ENCODE assay signal across 14 cellular contexts in the genomic region with DNA sequence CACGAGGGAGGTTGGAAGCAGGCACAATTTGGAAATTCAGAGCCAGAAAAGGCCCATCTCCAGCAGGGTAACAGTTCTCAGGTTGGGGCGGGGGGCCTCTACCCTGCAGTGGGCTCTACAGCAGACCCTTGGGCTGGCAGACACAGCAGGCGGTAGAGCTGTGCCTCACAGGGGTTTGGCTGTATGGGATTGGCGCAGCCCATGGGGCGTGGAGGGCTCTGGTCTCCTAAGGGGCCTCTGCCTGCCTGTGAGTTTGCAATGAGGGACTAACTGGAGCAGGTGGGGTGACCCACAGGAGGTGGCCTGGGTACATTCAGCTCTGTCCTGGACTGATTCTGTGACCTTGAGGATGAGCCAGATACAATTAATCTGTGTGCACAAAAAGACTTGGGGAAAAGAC.
DNase-seq lines count a peak whose midpoint lies in the region; ATAC-seq and TF ChIP-seq lines count a peak whose summit lies in the region.
"Had no signal": no experiment of that assay in that cellular context is flagged by ENCODE, and none has a peak within 500 bp of the region (broad histone marks: within the 10 kb centered on the region; RNA-seq: fewer than 3 reads in every experiment).

No MANE protein-coding gene starts in this region.

- H3K27me3 Mint-ChIP-seq in endothelial cell (ENCODE audit: unreplicated experiment): peaks cover 6% of the 10 kb centered on the region
- H3K27me3 Mint-ChIP-seq in progenitor cell of endocrine pancreas: no peaks in the 10 kb centered on the region
- peaks cover 17% of the 10 kb centered on the region for H3K27me3 Mint-ChIP-seq in HFFc6 (ENCODE audit: insufficient read depth)
- H3K27me3 Mint-ChIP-seq in naive thymus-derived CD4-positive, alpha-beta T cell: peaks cover 7 to 21% (median 8%) of the 10 kb centered on the region in 5 donors

- H3K27me3 ChIP-seq in naive thymus-derived CD4-positive, alpha-beta T cell (ENCODE audit: control insufficient read depth in 2 of 2, insufficient read depth in 2 of 2, low read length in 2 of 2): peaks cover 0 to 7% of the 10 kb centered on the region in 2 donors

- H3K36me3 Mint-ChIP-seq in endothelial cell (ENCODE audit: low read depth, unreplicated experiment) (peaks cover 11% of the 10 kb centered on the region), progenitor cell of endocrine pancreas (ENCODE audit: insufficient read depth) (peaks cover 3% of the 10 kb centered on the region), HFFc6 (ENCODE audit: low read depth) (peaks cover 7% of the 10 kb centered on the region)
- H3K36me3 Mint-ChIP-seq in naive thymus-derived CD4-positive, alpha-beta T cell: peaks cover 0 to 5% (median 0%) of the 10 kb centered on the region in 5 donors
- H3K36me3 Mint-ChIP-seq: CD8-positive, alpha-beta T cell had no signal

- H3K9me3 ChIP-seq in HEK293 (ENCODE audit: control insufficient read depth, insufficient read depth, low read depth, low read length): no peaks in the 10 kb centered on the region
- H3K9me3 ChIP-seq in naive thymus-derived CD4-positive, alpha-beta T cell (ENCODE audit: control insufficient read depth in 2 of 3, low read length in 3 of 3): no peaks in the 10 kb centered on the region
- H3K9me3 ChIP-seq: Caco-2 had no signal

- no peak overlapping the region for H3K27ac ChIP-seq in HEK293 (ENCODE audit: extremely low read depth, low read depth, low read length)
- H3K27ac ChIP-seq in naive thymus-derived CD4-positive, alpha-beta T cell (ENCODE audit: low read depth, low read length): no peak overlapping the region

- ATAC-seq in naive thymus-derived CD4-positive, alpha-beta T cell: no peak
- ATAC-seq: CD8-positive, alpha-beta T cell had no signal

- intact Hi-C loops in naive thymus-derived CD4-positive, alpha-beta T cell (cut with micrococcal nuclease): no loop called here

- no peak overlapping the region for H3K4me3 ChIP-seq in HEK293 (ENCODE audit: low read depth, low read length)
- no peak overlapping the region for H3K4me3 ChIP-seq in naive thymus-derived CD4-positive, alpha-beta T cell (ENCODE audit: low read length)

- H3K4me3 Mint-ChIP-seq in endothelial cell (ENCODE audit: unreplicated experiment) (peak overlapping the region; percentile 21), progenitor cell of endocrine pancreas (ENCODE audit: low read depth) (no peak overlapping the region), HFFc6 (no peak overlapping the region)
- H3K4me3 Mint-ChIP-seq in naive thymus-derived CD4-positive, alpha-beta T cell: no peak overlapping the region
- H3K4me3 Mint-ChIP-seq: CD4-positive, CD25-positive, alpha-beta regulatory T cell; CD8-positive, alpha-beta T cell had no signal

- POLR2A ChIA-PET in HEK293 (lab: Yijun Ruan, JAX): no interaction called here
- POLR2A ChIA-PET in naive thymus-derived CD4-positive, alpha-beta T cell (lab: Charles Lee): no interaction called here

- no peak for DNase-seq in endothelial cell (ENCODE audit: low spot score)
- no peak for DNase-seq in progenitor cell of endocrine pancreas (ENCODE audit: low spot score, unreplicated experiment)
- no peak for DNase-seq in HFFc6
- DNase-seq in NCI-H1105 (lab: John Stamatoyannopoulos, UW): no peak
- DNase-seq in naive thymus-derived CD4-positive, alpha-beta T cell: no peak
- DNase-seq: C1 segment of cervical spinal cord; Caco-2; CD4-positive, CD25-positive, alpha-beta regulatory T cell; CD8-positive, alpha-beta T cell; DMS153; DND-41; GOT3; HCEC 1CT had no signal

- no peaks in the 10 kb centered on the region for H3K36me3 ChIP-seq in HEK293 (ENCODE audit: control insufficient read depth in 2 of 2, insufficient read depth in 1 of 2, low read length in 2 of 2)
- no peaks in the 10 kb centered on the region for H3K36me3 ChIP-seq in naive thymus-derived CD4-positive, alpha-beta T cell (ENCODE audit: control insufficient read depth in 2 of 3, insufficient read depth in 3 of 3, low read length in 3 of 3)

- H3K9me3 Mint-ChIP-seq in endothelial cell (ENCODE audit: unreplicated experiment) (peaks cover 4% of the 10 kb centered on the region), progenitor cell of endocrine pancreas (ENCODE audit: low read depth) (peaks cover 4% of the 10 kb centered on the region), HFFc6 (peaks cover 5% of the 10 kb centered on the region)
- H3K9me3 Mint-ChIP-seq in naive thymus-derived CD4-positive, alpha-beta T cell: peaks cover 0 to 6% (median 3%) of the 10 kb centered on the region in 11 donors

- CTCF ChIA-PET in HEK293 (lab: Yijun Ruan, JAX): no interaction called here
- CTCF ChIA-PET in naive thymus-derived CD4-positive, alpha-beta T cell (lab: Charles Lee): no interaction called here

- no peak for TF ChIP-seq CTCF in HEK293 (tag by site-specific recombination; IDR thresholded peaks at IDR 0.05)
- no peak for TF ChIP-seq CTCF in endothelial cell (IDR thresholded peaks at IDR 0.05; ENCODE audit: unreplicated experiment)
- TF ChIP-seq CTCF in progenitor cell of endocrine pancreas (IDR thresholded peaks at IDR 0.05; ENCODE audit: unreplicated experiment): no peak
- TF ChIP-seq CTCF in HFFc6 (IDR thresholded peaks at IDR 0.05): no peak

- H3K27ac Mint-ChIP-seq in endothelial cell (ENCODE audit: unreplicated experiment): no peak overlapping the region
- peak overlapping the region; percentile 24 for H3K27ac Mint-ChIP-seq in progenitor cell of endocrine pancreas
- no peak overlapping the region for H3K27ac Mint-ChIP-seq in HFFc6
- H3K27ac Mint-ChIP-seq in naive thymus-derived CD4-positive, alpha-beta T cell: no peak overlapping the region
- H3K27ac Mint-ChIP-seq: CD8-positive, alpha-beta T cell had no signal

- no peaks in the 10 kb centered on the region for H3K4me1 ChIP-seq in HEK293 (ENCODE audit: control insufficient read depth, insufficient read depth, low read length)
- no peaks in the 10 kb centered on the region for H3K4me1 ChIP-seq in naive thymus-derived CD4-positive, alpha-beta T cell (ENCODE audit: control insufficient read depth in 2 of 2, insufficient read depth in 2 of 2, low read length in 2 of 2)
- H3K4me1 ChIP-seq: Caco-2 had no signal

- H3K4me1 Mint-ChIP-seq in endothelial cell (ENCODE audit: unreplicated experiment): peaks cover 71% of the 10 kb centered on the region
- H3K4me1 Mint-ChIP-seq in progenitor cell of endocrine pancreas (ENCODE audit: low read depth): peaks cover 24% of the 10 kb centered on the region
- H3K4me1 Mint-ChIP-seq in HFFc6 (ENCODE audit: low read depth): no peaks in the 10 kb centered on the region
- H3K4me1 Mint-ChIP-seq in naive thymus-derived CD4-positive, alpha-beta T cell: peaks cover 0 to 21% (median 5%) of the 10 kb centered on the region in 7 donors

TF ChIP-seq in HEK293, 187 proteins besides CTCF, POLR2A, EP300 and RAD21:
- TF ChIP-seq IKZF3 (tag by site-specific recombination; IDR thresholded peaks at IDR 0.05) (no peak), ZIC2 (tag by site-specific recombination; IDR thresholded peaks at IDR 0.05) (peak; percentile 80), ZNF626 (tag by site-specific recombination; IDR thresholded peaks at IDR 0.05) (no peak)
TF ChIP-seq in HEK293: peak in this region for 1.
